20 cellular contexts compared by ENCODE assay signal in the genomic region with DNA sequence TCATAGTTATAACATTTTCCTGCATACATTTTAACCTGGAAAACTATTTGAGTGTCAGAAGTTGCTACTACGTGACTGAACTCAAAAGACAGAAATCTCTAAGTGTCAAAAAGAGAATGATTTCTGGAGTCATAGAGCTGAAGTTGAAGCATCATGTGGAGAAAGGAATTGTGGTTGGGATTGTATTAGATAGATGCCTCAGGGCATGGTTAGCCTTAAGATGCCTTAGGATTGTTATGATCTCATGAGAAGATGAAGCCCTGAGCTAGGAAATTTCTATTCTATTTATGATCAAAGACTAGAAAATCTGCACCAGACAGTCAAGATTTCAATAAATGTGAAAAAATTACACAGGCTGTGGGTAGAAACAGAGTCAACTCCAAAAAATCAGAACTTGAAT. TPM values are rescaled to one million over a fixed set of nuclear protein-coding genes. Genes with fewer than 3 reads are reported as not detected.
"Had no signal": no experiment of that assay in that cellular context is flagged by ENCODE, and none has a peak within 500 bp of the region (broad histone marks: within the 10 kb centered on the region; RNA-seq: fewer than 3 reads in every experiment).

No MANE protein-coding gene starts in this region.

- H3K27me3 ChIP-seq: neutrophil, thyroid gland had no signal

- FAIRE-seq: colon had no signal

- H3K9me3 Mint-ChIP-seq: stimulated activated memory B cell treated with anti-CD40 and anti-IgM and Interleukin-4, amounts not matched to agents 10 μg/mL and 1 μg/mL and 100 μg/mL, for 72 hours had no signal

- DNase-seq: activated CD4-positive, CD25-positive, alpha-beta regulatory T cell treated with anti-CD3 and anti-CD28 coated beads, Interleukin-2, amount 50 U/mL, for 72 hours; activated naive CD4-positive, alpha-beta T cell treated with anti-CD3 and anti-CD28 coated beads, Interleukin-2, amount 50 U/mL, for 16 hours; activated T-cell treated with anti-CD3 and anti-CD28 coated beads for 4 hours; adrenal gland; caudate nucleus; effector CD8-positive, alpha-beta T cell; erythroblast; hippocampal formation; left ventricle myocardium inferior; mesenchymal stem cell; naive thymus-derived CD8-positive, alpha-beta T cell; posterior cingulate gyrus; thyroid gland had no signal

- H3K4me3 ChIP-seq: adrenal gland, left ventricle myocardium inferior, thyroid gland had no signal

- H3K4me1 ChIP-seq: adrenal gland, left ventricle myocardium inferior, thyroid gland had no signal

- H3K4me3 Mint-ChIP-seq: naive thymus-derived CD8-positive, alpha-beta T cell; stimulated activated memory B cell treated with anti-CD40 and anti-IgM and Interleukin-4, amounts not matched to agents 10 μg/mL and 1 μg/mL and 100 μg/mL, for 72 hours had no signal

- ATAC-seq: naive thymus-derived CD8-positive, alpha-beta T cell; stimulated activated memory B cell treated with anti-CD40 and anti-IgM and Interleukin-4, amounts not matched to agents 10 μg/mL and 1 μg/mL and 100 μg/mL, for 72 hours had no signal

- H3K27ac Mint-ChIP-seq: naive thymus-derived CD8-positive, alpha-beta T cell; stimulated activated memory B cell treated with anti-CD40 and anti-IgM and Interleukin-4, amounts not matched to agents 10 μg/mL and 1 μg/mL and 100 μg/mL, for 72 hours had no signal

- H3K36me3 Mint-ChIP-seq: stimulated activated memory B cell treated with anti-CD40 and anti-IgM and Interleukin-4, amounts not matched to agents 10 μg/mL and 1 μg/mL and 100 μg/mL, for 72 hours had no signal

- H3K27ac ChIP-seq: adrenal gland, left ventricle myocardium inferior, neutrophil, thyroid gland had no signal

- H3K4me1 Mint-ChIP-seq: naive thymus-derived CD8-positive, alpha-beta T cell; stimulated activated memory B cell treated with anti-CD40 and anti-IgM and Interleukin-4, amounts not matched to agents 10 μg/mL and 1 μg/mL and 100 μg/mL, for 72 hours had no signal

- H3K36me3 ChIP-seq: adrenal gland, left ventricle myocardium inferior, neutrophil, thyroid gland had no signal

RNA-seq across cellular contexts. Expression of gene EPGN, which starts 20.2 kb away (rescaled TPM):
- total RNA-seq: activated CD8-positive, alpha-beta memory T cell treated with anti-CD3 and anti-CD28 coated beads for 36 hours; left ventricle myocardium inferior; mucosa of gallbladder; T-helper 1 cell treated with Interleukin-12 subunit alpha and Interleukin-12 subunit beta and Interleukin-4 antibody, amounts not matched to agents 30 ng/mL and 1 ng/mL, for 36 hours; thyroid gland; urinary bladder had no signal

RNA-seq across cellular contexts. Expression of gene EREG, which starts 36.4 kb away (rescaled TPM):
- total RNA-seq: activated CD8-positive, alpha-beta memory T cell treated with anti-CD3 and anti-CD28 coated beads for 36 hours; left ventricle myocardium inferior; naive thymus-derived CD8-positive, alpha-beta T cell; T-helper 1 cell treated with Interleukin-12 subunit alpha and Interleukin-12 subunit beta and Interleukin-4 antibody, amounts not matched to agents 30 ng/mL and 1 ng/mL, for 36 hours had no signal
- polyA plus RNA-seq: naive thymus-derived CD8-positive, alpha-beta T cell had no signal
